ENCODE assay signal across 19 cellular contexts in genomic region chr13:99211421-99212035, GRCh38. TPM values are rescaled to one million over a fixed set of nuclear protein-coding genes. Genes with fewer than 3 reads are reported as not detected.
A peak's percentile ranks its signal among the peaks of the same experiment; 100 is the strongest.
DNase-seq lines count a peak whose midpoint lies in the region; ATAC-seq and TF ChIP-seq lines count a peak whose summit lies in the region.
"Had no signal": no experiment of that assay in that cellular context is flagged by ENCODE, and none has a peak within 500 bp of the region (broad histone marks: within the 10 kb centered on the region; RNA-seq: fewer than 3 reads in every experiment).

No MANE protein-coding gene starts in this region.

- intact Hi-C loops in CD8-positive, alpha-beta T cell (cut with DNase I, micrococcal nuclease), result loop anchor here in 1 of 2 experiments (10.0 kb wide), 1 partner anchor 637 kb away; the partner anchor contains the start of gene STK24
- intact Hi-C loops in uterus (cut with DNase I; ENCODE audit: low total_unique reads), result no loop called here

- no peak overlapping the region for H3K4me3 ChIP-seq in CD8-positive, alpha-beta T cell (ENCODE audit: low read depth, low read length)
- no peak overlapping the region for H3K4me3 ChIP-seq in uterus
- H3K4me3 ChIP-seq: PC-9 had no signal

- no peaks in the 10 kb centered on the region for H3K27me3 Mint-ChIP-seq in CD8-positive, alpha-beta T cell (ENCODE audit: low read depth)
- H3K27me3 Mint-ChIP-seq in activated CD8-positive, alpha-beta T cell treated with anti-CD3 and anti-CD28 coated beads, Interleukin-2, amount 10 ng/mL, durations not matched to agents 7 days and 5 days (ENCODE audit: low read depth), result no peaks in the 10 kb centered on the region
- H3K27me3 Mint-ChIP-seq in nephron progenitor cell (ENCODE audit: low read depth, poor library complexity), result no peaks in the 10 kb centered on the region

- in situ Hi-C loops in GM13976 (cut with MboI; ENCODE audit: low sequenced_read_pairs, unreplicated experiment), result no loop called here

- H3K9me3 ChIP-seq in CD8-positive, alpha-beta T cell (ENCODE audit: low read length), result no peaks in the 10 kb centered on the region
- H3K9me3 ChIP-seq in uterus, result no peaks in the 10 kb centered on the region

- peak; percentile 48 for DNase-seq in activated CD8-positive, alpha-beta memory T cell treated with anti-CD3 and anti-CD28 coated beads, Interleukin-2, amount 50 U/mL, for 48 hours
- DNase-seq in activated CD8-positive, alpha-beta memory T cell treated with anti-CD3 and anti-CD28 coated beads, Interleukin-2, amount 50 U/mL, for 4 hours, result no peak
- DNase-seq in CD8-positive, alpha-beta T cell, result no peak
- DNase-seq in activated CD8-positive, alpha-beta T cell treated with anti-CD3 and anti-CD28 coated beads, Interleukin-2, amount 10 ng/mL, durations not matched to agents 7 days and 5 days, result peak; percentile 15
- DNase-seq in nephron progenitor cell (no peak), GM13976 (ENCODE audit: low spot score) (no peak), uterus (no peak)
- DNase-seq: GF-D8, HCEC 1CT, IMR-90, NCI-H1930, NCI-H2171, NCI-H446 treated with DMSO at 0.1 percent for 48 hours, NCI-H748 treated with DMSO at 0.1 percent for 48 hours had no signal

- no peak for TF ChIP-seq CTCF in CD8-positive, alpha-beta T cell (IDR thresholded peaks at IDR 0.05)
- TF ChIP-seq CTCF in nephron progenitor cell (IDR thresholded peaks at IDR 0.05) (no peak), GM13976 (IDR thresholded peaks at IDR 0.05; ENCODE audit: borderline replicate concordance, control extremely low read depth, extremely low read depth, insufficient read depth, missing control alignments) (no peak), uterus (IDR thresholded peaks at IDR 0.05) (no peak)

- no peak for ATAC-seq in CD8-positive, alpha-beta T cell
- ATAC-seq in activated CD8-positive, alpha-beta T cell treated with anti-CD3 and anti-CD28 coated beads, Interleukin-2, amount 10 ng/mL, durations not matched to agents 7 days and 5 days, result no peak
- no peak for ATAC-seq in HG03108 (IDR thresholded peaks at IDR 0.05; ENCODE audit: unreplicated experiment)

- H3K4me3 Mint-ChIP-seq in CD8-positive, alpha-beta T cell, result peak overlapping the region; percentile 3
- H3K4me3 Mint-ChIP-seq in activated CD8-positive, alpha-beta T cell treated with anti-CD3 and anti-CD28 coated beads, Interleukin-2, amount 10 ng/mL, durations not matched to agents 7 days and 5 days, result no peak overlapping the region
- H3K4me3 Mint-ChIP-seq in nephron progenitor cell, result no peak overlapping the region
- H3K4me3 Mint-ChIP-seq: CD14-positive monocyte had no signal

- peaks cover 78% of the 10 kb centered on the region for H3K4me1 ChIP-seq in CD8-positive, alpha-beta T cell (ENCODE audit: insufficient read depth, low read length)
- no peaks in the 10 kb centered on the region for H3K4me1 ChIP-seq in uterus

- H3K4me1 Mint-ChIP-seq in CD8-positive, alpha-beta T cell (ENCODE audit: low read depth), result peaks cover 83% of the 10 kb centered on the region
- H3K4me1 Mint-ChIP-seq in activated CD8-positive, alpha-beta T cell treated with anti-CD3 and anti-CD28 coated beads, Interleukin-2, amount 10 ng/mL, durations not matched to agents 7 days and 5 days (ENCODE audit: low read depth), result peaks cover 72% of the 10 kb centered on the region
- peaks cover 36% of the 10 kb centered on the region for H3K4me1 Mint-ChIP-seq in nephron progenitor cell

- H3K36me3 Mint-ChIP-seq in CD8-positive, alpha-beta T cell, result peaks cover 52% of the 10 kb centered on the region
- peaks cover 52% of the 10 kb centered on the region for H3K36me3 Mint-ChIP-seq in activated CD8-positive, alpha-beta T cell treated with anti-CD3 and anti-CD28 coated beads, Interleukin-2, amount 10 ng/mL, durations not matched to agents 7 days and 5 days (ENCODE audit: low read depth)
- H3K36me3 Mint-ChIP-seq in nephron progenitor cell (ENCODE audit: low read depth), result peaks cover 50% of the 10 kb centered on the region

- no peaks in the 10 kb centered on the region for H3K9me3 Mint-ChIP-seq in CD8-positive, alpha-beta T cell
- no peaks in the 10 kb centered on the region for H3K9me3 Mint-ChIP-seq in activated CD8-positive, alpha-beta T cell treated with anti-CD3 and anti-CD28 coated beads, Interleukin-2, amount 10 ng/mL, durations not matched to agents 7 days and 5 days (ENCODE audit: insufficient read depth)
- H3K9me3 Mint-ChIP-seq in nephron progenitor cell, result no peaks in the 10 kb centered on the region
- H3K9me3 Mint-ChIP-seq: CD14-positive monocyte had no signal

- H3K27ac ChIP-seq in CD8-positive, alpha-beta T cell (ENCODE audit: low read depth, low read length), result no peak overlapping the region
- no peak overlapping the region for H3K27ac ChIP-seq in uterus
- H3K27ac ChIP-seq: PC-9 had no signal

- no peaks in the 10 kb centered on the region for H3K27me3 ChIP-seq in CD8-positive, alpha-beta T cell (ENCODE audit: insufficient read depth, low read length)
- H3K27me3 ChIP-seq in uterus, result no peaks in the 10 kb centered on the region

- H3K36me3 ChIP-seq in CD8-positive, alpha-beta T cell (ENCODE audit: insufficient read depth, low read length), result peaks cover 1% of the 10 kb centered on the region
- no peaks in the 10 kb centered on the region for H3K36me3 ChIP-seq in uterus

- POLR2A ChIA-PET in CD8-positive, alpha-beta T cell (lab: Charles Lee), result interaction anchor here (1.3 kb wide), 1 partner anchor 47 kb away, joined by 4 read pairs; the partner anchor contains the start of gene GPR18
- POLR2A ChIA-PET in activated CD8-positive, alpha-beta T cell treated with anti-CD3 and anti-CD28 coated beads, Interleukin-2, amount 10 ng/mL, durations not matched to agents 7 days and 5 days (lab: Charles Lee), result no interaction called here

- CTCF ChIA-PET in CD8-positive, alpha-beta T cell (lab: Charles Lee), result interaction anchor here (1.2 to 16.1 kb wide), 2 partner anchors 35 to 55 kb away, joined by 4 to 254 read pairs; no protein-coding TSS in a partner anchor
- CTCF ChIA-PET in activated CD8-positive, alpha-beta T cell treated with anti-CD3 and anti-CD28 coated beads, Interleukin-2, amount 10 ng/mL, durations not matched to agents 7 days and 5 days (lab: Charles Lee), result interaction anchor here (1.1 to 1.5 kb wide), 3 partner anchors 11 to 55 kb away, joined by 3 to 4 read pairs (median 4); partner anchors contain the start of gene UBAC2

- no peak for TF ChIP-seq POLR2A in uterus (IDR thresholded peaks at IDR 0.05)

- peak overlapping the region; percentile 84 for H3K27ac Mint-ChIP-seq in CD8-positive, alpha-beta T cell
- no peak overlapping the region for H3K27ac Mint-ChIP-seq in activated CD8-positive, alpha-beta T cell treated with anti-CD3 and anti-CD28 coated beads, Interleukin-2, amount 10 ng/mL, durations not matched to agents 7 days and 5 days
- peak overlapping the region; percentile 47 for H3K27ac Mint-ChIP-seq in nephron progenitor cell

RNA-seq across cellular contexts. Expression of gene UBAC2, which starts 10.9 kb away (rescaled TPM):
- 10 to 100 TPM; 62.0 to 63.0 TPM for total RNA-seq in CD8-positive, alpha-beta T cell
- 10 to 100 TPM; 67.4 to 71.2 TPM for total RNA-seq in activated CD8-positive, alpha-beta T cell treated with anti-CD3 and anti-CD28 coated beads, Interleukin-2, amount 10 ng/mL, durations not matched to agents 7 days and 5 days
- 10 to 100 TPM; 54.4 to 65.9 (median 59.5) TPM for total RNA-seq in uterus

RNA-seq across cellular contexts. Expression of gene GPR18, which starts 46.7 kb away (rescaled TPM):
- 10 to 100 TPM; 31.9 to 36.2 TPM for total RNA-seq in CD8-positive, alpha-beta T cell
- 10 to 100 TPM; 16.2 to 16.6 TPM for total RNA-seq in activated CD8-positive, alpha-beta T cell treated with anti-CD3 and anti-CD28 coated beads, Interleukin-2, amount 10 ng/mL, durations not matched to agents 7 days and 5 days
- 1 to 10 TPM in 2 of 4 donors, not detected in 2; 1.1 to 2.1 TPM for total RNA-seq in uterus
- total RNA-seq: A172, IMR-90, LHCN-M2, PC-9 had no signal

Comparison
In these comparisons a context has a peak if more than half of its experiments do, and no peak if none do; other contexts are left out.
1. DNase-seq: peak in activated CD8-positive, alpha-beta memory T cell treated with anti-CD3 and anti-CD28 coated beads, Interleukin-2, amount 50 U/mL, for 48 hours (single experiment) and activated CD8-positive, alpha-beta T cell treated with anti-CD3 and anti-CD28 coated beads, Interleukin-2, amount 10 ng/mL, durations not matched to agents 7 days and 5 days (single experiment); none in activated CD8-positive, alpha-beta memory T cell treated with anti-CD3 and anti-CD28 coated beads, Interleukin-2, amount 50 U/mL, for 4 hours (single experiment), CD8-positive, alpha-beta T cell (0 of 7), nephron progenitor cell (single experiment), GM13976 (single experiment) and uterus (0 of 2).
2. RNA of gene GPR18, which starts 46.7 kb away (total RNA-seq): 31.9 to 36.2 TPM in CD8-positive, alpha-beta T cell and 16.2 to 16.6 TPM in activated CD8-positive, alpha-beta T cell treated with anti-CD3 and anti-CD28 coated beads, Interleukin-2, amount 10 ng/mL, durations not matched to agents 7 days and 5 days; 1.1 to 2.1 TPM in uterus; every median in the first group is over 4 times any median in the second.